In the genomic region with DNA sequence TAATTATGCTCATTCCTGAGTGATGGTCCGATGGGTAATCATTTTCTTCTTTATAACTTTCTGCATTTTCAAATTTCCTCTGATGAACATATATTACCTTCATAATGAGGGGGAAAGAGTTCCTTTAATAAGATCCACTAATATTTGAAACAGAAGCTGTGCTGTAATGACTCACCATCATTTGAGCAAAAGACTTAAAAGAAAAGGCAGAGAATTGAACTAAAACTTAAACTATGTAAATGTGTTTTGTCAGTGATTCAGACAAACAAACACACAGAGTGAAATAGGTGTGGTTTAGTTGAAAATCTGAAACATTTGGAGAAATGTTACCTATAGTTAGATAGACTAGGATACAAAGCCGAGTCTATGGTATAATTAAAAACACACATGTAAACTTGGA, we compare ENCODE assay signal across 25 cellular contexts.
"Had no signal": no experiment of that assay in that cellular context is flagged by ENCODE, and none has a peak within 500 bp of the region (broad histone marks: within the 10 kb centered on the region; RNA-seq: fewer than 3 reads in every experiment).

No MANE protein-coding gene starts in this region.

- H3K9me3 Mint-ChIP-seq: activated naive CD8-positive, alpha-beta T cell treated with anti-CD3 and anti-CD28 coated beads, Interleukin-2, amount 50 U/mL, for 24 hours; endodermal cell; immature natural killer cell; naive thymus-derived CD4-positive, alpha-beta T cell; stimulated activated naive CD8-positive, alpha-beta T cell treated with anti-CD3 and anti-CD28 coated beads, Interleukin-15, Interleukin-2, amounts not matched to agents 100 ng/mL and 50 ng/mL, for 24 hours had no signal

- H3K27ac Mint-ChIP-seq: activated naive CD8-positive, alpha-beta T cell treated with anti-CD3 and anti-CD28 coated beads, Interleukin-2, amount 50 U/mL, for 24 hours; endodermal cell; naive thymus-derived CD4-positive, alpha-beta T cell; stimulated activated naive CD8-positive, alpha-beta T cell treated with anti-CD3 and anti-CD28 coated beads, Interleukin-15, Interleukin-2, amounts not matched to agents 100 ng/mL and 50 ng/mL, for 24 hours had no signal

- H3K4me1 ChIP-seq: esophagus squamous epithelium, left lung, prostate gland, thyroid gland, upper lobe of right lung had no signal

- H3K36me3 ChIP-seq: left lung, ovary, prostate gland, thyroid gland, upper lobe of right lung had no signal

- H3K4me3 ChIP-seq: coronary artery, esophagus squamous epithelium, left lung, lung, ovary, prostate gland, thyroid gland, upper lobe of right lung had no signal

- H3K27ac ChIP-seq: coronary artery, esophagus squamous epithelium, left lung, ovary, prostate gland, thyroid gland, upper lobe of right lung had no signal

- DNase-seq: activated CD8-positive, alpha-beta memory T cell treated with anti-CD3 and anti-CD28 coated beads for 24 hours; activated CD8-positive, alpha-beta memory T cell treated with anti-CD3 and anti-CD28 coated beads, Interleukin-2, amount 50 U/mL, for 48 hours; activated gamma-delta T cell; activated naive CD4-positive, alpha-beta T cell treated with anti-CD3 and anti-CD28 coated beads, Interleukin-2, amount 50 U/mL, for 16 hours; activated naive CD8-positive, alpha-beta T cell treated with anti-CD3 and anti-CD28 coated beads, Interleukin-2, amount 50 U/mL, for 24 hours; anterior cingulate cortex; endodermal cell; esophagus squamous epithelium; foreskin melanocyte; immature natural killer cell; kidney glomerular epithelial cell; left lung; naive thymus-derived CD4-positive, alpha-beta T cell; ovary; right cardiac atrium; stimulated activated CD4-positive, alpha-beta T cell treated with anti-CD3 and anti-CD28 coated beads, Interleukin-12 subunit alpha, Interleukin-12 subunit beta, amount 100 ng/mL, for 4 hours; stimulated activated CD4-positive, alpha-beta T cell treated with anti-CD3 and anti-CD28 coated beads, Interleukin-4, amount 100 ng/mL, for 4 hours; substantia nigra; T-helper 9 cell; thyroid gland; upper lobe of right lung had no signal

- ATAC-seq: activated naive CD8-positive, alpha-beta T cell treated with anti-CD3 and anti-CD28 coated beads, Interleukin-2, amount 50 U/mL, for 24 hours; left lung; naive thymus-derived CD4-positive, alpha-beta T cell; right cardiac atrium; upper lobe of right lung had no signal

- H3K27me3 Mint-ChIP-seq: activated naive CD8-positive, alpha-beta T cell treated with anti-CD3 and anti-CD28 coated beads, Interleukin-2, amount 50 U/mL, for 24 hours; naive thymus-derived CD4-positive, alpha-beta T cell; stimulated activated naive CD8-positive, alpha-beta T cell treated with anti-CD3 and anti-CD28 coated beads, Interleukin-15, Interleukin-2, amounts not matched to agents 100 ng/mL and 50 ng/mL, for 24 hours had no signal

- H3K27me3 ChIP-seq: esophagus squamous epithelium, left lung, ovary, thyroid gland, upper lobe of right lung had no signal

- H3K9me3 ChIP-seq: esophagus squamous epithelium, left lung, ovary, prostate gland, thyroid gland, upper lobe of right lung had no signal

- H3K4me3 Mint-ChIP-seq: activated naive CD8-positive, alpha-beta T cell treated with anti-CD3 and anti-CD28 coated beads, Interleukin-2, amount 50 U/mL, for 24 hours; endodermal cell; immature natural killer cell; naive thymus-derived CD4-positive, alpha-beta T cell; stimulated activated naive CD8-positive, alpha-beta T cell treated with anti-CD3 and anti-CD28 coated beads, Interleukin-15, Interleukin-2, amounts not matched to agents 100 ng/mL and 50 ng/mL, for 24 hours had no signal
